Comparison of ENCODE assay signal across 8 cellular contexts in genomic region chr3:49786357-49787181, GRCh38. TPM values are rescaled to one million over a fixed set of nuclear protein-coding genes. Genes with fewer than 3 reads are reported as not detected.
A peak's percentile ranks its signal among the peaks of the same experiment; 100 is the strongest.
DNase-seq lines count a peak whose midpoint lies in the region; ATAC-seq and TF ChIP-seq lines count a peak whose summit lies in the region.

TSS of gene IP6K1 (minus strand) at chr3:49786542. CDS start at chr3:49748040, 38,502 bp downstream.

- DNase-seq in DMS53 (lab: John Stamatoyannopoulos, UW), result peak; percentile 96
- peak; percentile 99 for DNase-seq in KBM-7
- DNase-seq in activated T-cell treated with anti-CD3 and anti-CD28 coated beads, Interleukin-2, amount 50 U/mL, for 24 hours, result peak; percentile 99
- DNase-seq in erythroblast (lab: John Stamatoyannopoulos, UW), result peak; percentile 100
- peak; percentile 100 for DNase-seq in stimulated activated CD8-positive, alpha-beta memory T cell treated with anti-CD3 and anti-CD28 coated beads, Interleukin-4, amount 100 ng/mL, for 48 hours

- peak within 1 kb of the TSS; percentile 89 to 97 for H3K9ac ChIP-seq in mucosa of rectum (ENCODE audit: low read depth in 1 of 2, low read length in 2 of 2)

- H3K36me3 ChIP-seq in mucosa of rectum (ENCODE audit: control insufficient read depth in 2 of 2, insufficient read depth in 2 of 2, low read length in 2 of 2), result peaks cover under 1% of the 10 kb centered on the region in 2 donors

- in situ Hi-C loops in KBM-7 (cut with MboI; ENCODE audit: low pct_unique_long_range_greater_than_20kb, low sequenced_read_pairs), result no loop called here

- H3K27me3 Mint-ChIP-seq in activated T-cell treated with anti-CD3 and anti-CD28 coated beads, Interleukin-2, amount 50 U/mL, for 24 hours, result no peaks in the 10 kb centered on the region

- H3K4me1 ChIP-seq in mucosa of rectum (ENCODE audit: control insufficient read depth in 2 of 2, insufficient read depth in 2 of 2, low read length in 2 of 2), result peaks cover 7 to 21% of the 10 kb centered on the region in 2 donors

- H3K27ac Mint-ChIP-seq in activated T-cell treated with anti-CD3 and anti-CD28 coated beads, Interleukin-2, amount 50 U/mL, for 24 hours, result peak within 1 kb of the TSS; percentile 96

- H3K4me3 Mint-ChIP-seq in activated T-cell treated with anti-CD3 and anti-CD28 coated beads, Interleukin-2, amount 50 U/mL, for 24 hours, result peak within 1 kb of the TSS; percentile 88

- H3K9me3 ChIP-seq in mucosa of rectum (ENCODE audit: control insufficient read depth in 2 of 2, low read length in 2 of 2), result no peaks in the 10 kb centered on the region

- TF ChIP-seq POLR2A in erythroblast (IDR thresholded peaks at IDR 0.05; ENCODE audit: low read length), result peak; percentile 91

- H3K36me3 Mint-ChIP-seq in activated T-cell treated with anti-CD3 and anti-CD28 coated beads, Interleukin-2, amount 50 U/mL, for 24 hours (ENCODE audit: low read depth), result peaks cover 33% of the 10 kb centered on the region

- no peaks in the 10 kb centered on the region for H3K27me3 ChIP-seq in mucosa of rectum (ENCODE audit: control insufficient read depth in 2 of 2, insufficient read depth in 2 of 2, low read length in 2 of 2)

- H3K4me3 ChIP-seq in mucosa of rectum (ENCODE audit: low read length in 2 of 2), result peak within 1 kb of the TSS; percentile 87 to 98

- H3K9me3 Mint-ChIP-seq in activated T-cell treated with anti-CD3 and anti-CD28 coated beads, Interleukin-2, amount 50 U/mL, for 24 hours, result no peaks in the 10 kb centered on the region

- peaks cover 33% of the 10 kb centered on the region for H3K4me1 Mint-ChIP-seq in activated T-cell treated with anti-CD3 and anti-CD28 coated beads, Interleukin-2, amount 50 U/mL, for 24 hours (ENCODE audit: low read depth)

- peak; percentile 95 for ATAC-seq in GM21717 (IDR thresholded peaks at IDR 0.05; ENCODE audit: unreplicated experiment)

- peak within 1 kb of the TSS; percentile 93 to 94 for H3K27ac ChIP-seq in mucosa of rectum (ENCODE audit: low read depth in 2 of 2, low read length in 2 of 2)

TF ChIP-seq in PFSK-1, 5 proteins besides CTCF, POLR2A, EP300 and RAD21:
- TF ChIP-seq SIN3A (IDR thresholded peaks at IDR 0.05; ENCODE audit: borderline replicate concordance, insufficient read depth, low read length), result no peak
- TF ChIP-seq POLR2AphosphoS5 (IDR thresholded peaks at IDR 0.05; ENCODE audit: low read depth, low read length), result peak; percentile 56; the same call in 1 of the 2 replicates
- peak; percentile 51; the same call in 1 of the 2 replicates for TF ChIP-seq TAF1 (IDR thresholded peaks at IDR 0.05; ENCODE audit: borderline replicate concordance, insufficient read depth, low read length)
- TF ChIP-seq FOXP2 (optimal IDR thresholded peaks at IDR 0.05; ENCODE audit: borderline replicate concordance, extremely low read depth, extremely low read length, insufficient read depth), result peak; percentile 41
- no peak for TF ChIP-seq REST (IDR thresholded peaks at IDR 0.05; ENCODE audit: insufficient read depth in 1 of 2, low read depth in 2 of 2, low read length in 2 of 2)

RNA-seq across cellular contexts. Expression of gene IP6K1, which starts in this region (rescaled TPM):
- polyA plus RNA-seq in PFSK-1 (2012; ENCODE audit: insufficient read length, low read depth), result 50.7 TPM

Comparison
In these comparisons a context has a peak if more than half of its experiments do, and no peak if none do; other contexts are left out.
1. Peak in every context shown above with its lines: DNase-seq, ATAC-seq, H3K4me3 ChIP-seq and H3K27ac ChIP-seq.